ENCODE assay signal across 7 cellular contexts in the genomic region with DNA sequence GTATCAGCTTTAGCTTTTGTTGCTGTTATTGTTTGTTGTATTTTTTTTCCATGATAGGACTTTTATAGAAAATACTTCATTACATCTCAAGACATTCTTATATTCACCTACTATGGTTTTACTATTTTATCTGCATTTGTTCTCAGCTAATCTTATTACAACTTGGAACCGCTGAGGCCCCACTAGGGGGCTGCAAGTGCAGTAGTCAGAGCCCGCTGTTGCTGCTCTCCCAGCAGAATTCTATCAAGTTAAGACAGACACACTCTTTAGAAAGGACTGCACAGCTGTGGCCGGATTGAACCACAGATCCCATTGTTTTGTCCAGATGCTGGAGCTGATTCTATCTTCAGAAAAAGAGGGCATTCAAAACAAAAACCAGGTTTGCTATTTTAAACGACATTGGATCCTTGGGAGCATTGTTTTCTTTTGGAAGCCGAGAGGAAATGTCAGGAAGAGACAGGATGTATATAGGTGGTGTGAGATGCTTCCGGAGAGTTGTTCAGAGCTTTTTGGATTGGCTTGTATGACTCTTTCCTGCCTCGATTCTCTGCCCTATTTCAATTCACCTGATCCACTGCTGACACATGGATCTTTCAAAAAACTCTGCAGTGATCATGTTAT.
DNase-seq lines count a peak whose midpoint lies in the region; ATAC-seq and TF ChIP-seq lines count a peak whose summit lies in the region.

No MANE protein-coding gene starts in this region.

- BruUV-seq in PC-3 (replicated peaks; lab: Mats Ljungman, UMichigan) = no TSS peak

- in situ Hi-C loops in HAP-1 (cut with MboI; ENCODE audit: low sequenced_read_pairs) = no loop called here

- H3K27me3 Mint-ChIP-seq in activated naive CD4-positive, alpha-beta T cell treated with anti-CD3 and anti-CD28 coated beads, Interleukin-2, amount 10 ng/mL, durations not matched to agents 7 days and 5 days = no peaks in the 10 kb centered on the region

- no peaks in the 10 kb centered on the region for H3K9me2 ChIP-seq in PC-3 (replicated peaks; ENCODE audit: low read length)

- no peaks in the 10 kb centered on the region for H3F3A ChIP-seq in PC-3 (ENCODE audit: low read length, unreplicated experiment)

- H4K20me1 ChIP-seq in PC-3 (ENCODE audit: low read length) = no peaks in the 10 kb centered on the region

- intact Hi-C loops in PC-3 (cut with micrococcal nuclease) = no loop called here

- no peak overlapping the region for H3K9ac ChIP-seq in PC-3 (ENCODE audit: low read length)

- no peak overlapping the region for H3K4me3 Mint-ChIP-seq in activated naive CD4-positive, alpha-beta T cell treated with anti-CD3 and anti-CD28 coated beads, Interleukin-2, amount 10 ng/mL, durations not matched to agents 7 days and 5 days

- no peaks in the 10 kb centered on the region for H3K79me2 ChIP-seq in PC-3 (ENCODE audit: low read length)

- no peaks in the 10 kb centered on the region for H3K9me3 Mint-ChIP-seq in activated naive CD4-positive, alpha-beta T cell treated with anti-CD3 and anti-CD28 coated beads, Interleukin-2, amount 10 ng/mL, durations not matched to agents 7 days and 5 days

- H3K4me1 ChIP-seq in HAP-1 (no peaks in the 10 kb centered on the region), PC-3 (ENCODE audit: insufficient read depth, low read length) (no peaks in the 10 kb centered on the region)

- H3K36me3 Mint-ChIP-seq in activated naive CD4-positive, alpha-beta T cell treated with anti-CD3 and anti-CD28 coated beads, Interleukin-2, amount 10 ng/mL, durations not matched to agents 7 days and 5 days = no peaks in the 10 kb centered on the region

- no peak overlapping the region for H3K27ac ChIP-seq in PC-3 (ENCODE audit: low read length)

- peak; percentile 33 to 41 for DNase-seq in HAP-1 (ENCODE audit: low spot score in 2 of 2)
- peak; percentile 13 for DNase-seq in PC-3
- DNase-seq in fibroblast of the conjunctiva (ENCODE audit: low read depth) = peak; percentile 3
- peak; percentile 10 for DNase-seq in retinal pigment epithelial cell (ENCODE audit: low read depth)
- DNase-seq in activated naive CD4-positive, alpha-beta T cell treated with anti-CD3 and anti-CD28 coated beads, Interleukin-2, amount 10 ng/mL, durations not matched to agents 7 days and 5 days = no peak
- no peak for DNase-seq in germinal center (ENCODE audit: low spot score)

- peak; percentile 37; the same call in 1 of the 2 replicates for TF ChIP-seq CTCF in PC-3 (conservative IDR thresholded peaks at IDR 0.05; ENCODE audit: low read depth, low read length)
- TF ChIP-seq CTCF in retinal pigment epithelial cell (conservative IDR thresholded peaks at IDR 0.05; ENCODE audit: low read depth, low read length) = peak; percentile 84

- H3K9me3 ChIP-seq in HAP-1 (no peaks in the 10 kb centered on the region), PC-3 (ENCODE audit: low read length) (no peaks in the 10 kb centered on the region)

- H3K27me3 ChIP-seq in HAP-1 (ENCODE audit: low read depth) (peaks cover 2% of the 10 kb centered on the region; the same call in 1 of the 2 replicates), PC-3 (ENCODE audit: low read length) (0 out of 2 replicates have a peak, but pooled peaks cover 10% of the 10 kb centered on the region)

- H3K4me3 ChIP-seq in HAP-1 = no peak overlapping the region
- no peak overlapping the region for H3K4me3 ChIP-seq in PC-3 (ENCODE audit: low read length)
- no peak overlapping the region for H3K4me3 ChIP-seq in retinal pigment epithelial cell (ENCODE audit: low read length)

- ATAC-seq in PC-3 (no peak), HG03039 (IDR thresholded peaks at IDR 0.05; ENCODE audit: unreplicated experiment) (no peak)

- CTCF ChIA-PET in PC-3 (lab: Charles Lee) = no interaction called here
- CTCF ChIA-PET in activated naive CD4-positive, alpha-beta T cell treated with anti-CD3 and anti-CD28 coated beads, Interleukin-2, amount 10 ng/mL, durations not matched to agents 7 days and 5 days (lab: Charles Lee) = no interaction called here

- no peak overlapping the region for H3K27ac Mint-ChIP-seq in activated naive CD4-positive, alpha-beta T cell treated with anti-CD3 and anti-CD28 coated beads, Interleukin-2, amount 10 ng/mL, durations not matched to agents 7 days and 5 days

- H3K36me3 ChIP-seq in HAP-1 (replicated peaks) = no peaks in the 10 kb centered on the region
- H3K36me3 ChIP-seq in PC-3 (ENCODE audit: low read depth, low read length) = no peaks in the 10 kb centered on the region

- H2AFZ ChIP-seq in PC-3 (ENCODE audit: low read length) = no peak overlapping the region

- POLR2A ChIA-PET in PC-3 (lab: Charles Lee; ENCODE audit: unreplicated experiment) = no interaction called here

- no peaks in the 10 kb centered on the region for H3K4me1 Mint-ChIP-seq in activated naive CD4-positive, alpha-beta T cell treated with anti-CD3 and anti-CD28 coated beads, Interleukin-2, amount 10 ng/mL, durations not matched to agents 7 days and 5 days

- no peak overlapping the region for H3K4me2 ChIP-seq in PC-3 (ENCODE audit: low read length)

Comparison
In these comparisons a context has a peak if more than half of its experiments do, and no peak if none do; other contexts are left out.
1. DNase-seq: peak in HAP-1 (2 of 2), PC-3 (single experiment), fibroblast of the conjunctiva (single experiment) and retinal pigment epithelial cell (single experiment); none in activated naive CD4-positive, alpha-beta T cell treated with anti-CD3 and anti-CD28 coated beads, Interleukin-2, amount 10 ng/mL, durations not matched to agents 7 days and 5 days (single experiment) and germinal center (single experiment).